Comparison of ENCODE assay signal across 2 cellular contexts in the genomic region with DNA sequence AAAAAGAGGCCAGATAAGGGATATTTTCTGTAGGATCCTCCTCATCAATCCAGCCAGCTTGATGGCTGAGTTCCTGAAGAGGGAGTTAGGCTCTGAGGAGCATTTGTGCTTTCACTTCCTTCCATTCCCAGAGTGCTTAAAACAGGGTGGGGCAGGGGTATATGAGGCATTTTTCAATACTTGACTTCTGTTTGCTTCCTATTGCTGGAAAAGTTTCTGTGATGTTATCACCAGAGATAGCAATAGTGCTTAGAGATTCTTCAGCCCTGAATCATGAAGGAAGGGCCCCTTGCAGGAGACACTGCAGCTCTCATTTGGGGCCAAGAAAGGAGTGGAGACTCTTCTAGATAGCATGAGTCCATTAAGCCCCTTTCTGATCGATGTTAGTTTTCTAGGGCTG.
TF ChIP-seq lines count a peak whose summit lies in the region.

No MANE protein-coding gene starts in this region.

TF ChIP-seq in SK-N-SH, 30 proteins besides CTCF, POLR2A, EP300 and RAD21 (continued from another document):
- TF ChIP-seq, protein P1, sequence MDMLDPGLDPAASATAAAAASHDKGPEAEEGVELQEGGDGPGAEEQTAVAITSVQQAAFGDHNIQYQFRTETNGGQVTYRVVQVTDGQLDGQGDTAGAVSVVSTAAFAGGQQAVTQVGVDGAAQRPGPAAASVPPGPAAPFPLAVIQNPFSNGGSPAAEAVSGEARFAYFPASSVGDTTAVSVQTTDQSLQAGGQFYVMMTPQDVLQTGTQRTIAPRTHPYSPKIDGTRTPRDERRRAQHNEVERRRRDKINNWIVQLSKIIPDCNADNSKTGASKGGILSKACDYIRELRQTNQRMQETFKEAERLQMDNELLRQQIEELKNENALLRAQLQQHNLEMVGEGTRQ (IDR thresholded peaks at IDR 0.05; ENCODE audit: borderline replicate concordance, low read depth, low read length): no peak
- TF ChIP-seq NFIC (IDR thresholded peaks at IDR 0.05; ENCODE audit: borderline replicate concordance) (no peak), POLR2AphosphoS5 (IDR thresholded peaks at IDR 0.05; ENCODE audit: low read depth, low read length) (no peak), SMC3 (IDR thresholded peaks at IDR 0.05; ENCODE audit: low read depth, low read length) (no peak), TEAD4 (IDR thresholded peaks at IDR 0.05; ENCODE audit: borderline replicate concordance, insufficient read depth) (no peak), TAF1 (IDR thresholded peaks at IDR 0.05; ENCODE audit: borderline replicate concordance, low read depth, low read length) (no peak), SIN3A (IDR thresholded peaks at IDR 0.05; ENCODE audit: borderline replicate concordance, low read depth, low read length) (no peak)
- TF ChIP-seq, protein P2, sequence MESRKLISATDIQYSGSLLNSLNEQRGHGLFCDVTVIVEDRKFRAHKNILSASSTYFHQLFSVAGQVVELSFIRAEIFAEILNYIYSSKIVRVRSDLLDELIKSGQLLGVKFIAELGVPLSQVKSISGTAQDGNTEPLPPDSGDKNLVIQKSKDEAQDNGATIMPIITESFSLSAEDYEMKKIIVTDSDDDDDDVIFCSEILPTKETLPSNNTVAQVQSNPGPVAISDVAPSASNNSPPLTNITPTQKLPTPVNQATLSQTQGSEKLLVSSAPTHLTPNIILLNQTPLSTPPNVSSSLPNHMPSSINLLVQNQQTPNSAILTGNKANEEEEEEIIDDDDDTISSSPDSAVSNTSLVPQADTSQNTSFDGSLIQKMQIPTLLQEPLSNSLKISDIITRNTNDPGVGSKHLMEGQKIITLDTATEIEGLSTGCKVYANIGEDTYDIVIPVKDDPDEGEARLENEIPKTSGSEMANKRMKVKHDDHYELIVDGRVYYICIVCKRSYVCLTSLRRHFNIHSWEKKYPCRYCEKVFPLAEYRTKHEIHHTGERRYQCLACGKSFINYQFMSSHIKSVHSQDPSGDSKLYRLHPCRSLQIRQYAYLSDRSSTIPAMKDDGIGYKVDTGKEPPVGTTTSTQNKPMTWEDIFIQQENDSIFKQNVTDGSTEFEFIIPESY (IDR thresholded peaks at IDR 0.05; ENCODE audit: borderline replicate concordance, low read depth): no peak
- TF ChIP-seq, protein P3, sequence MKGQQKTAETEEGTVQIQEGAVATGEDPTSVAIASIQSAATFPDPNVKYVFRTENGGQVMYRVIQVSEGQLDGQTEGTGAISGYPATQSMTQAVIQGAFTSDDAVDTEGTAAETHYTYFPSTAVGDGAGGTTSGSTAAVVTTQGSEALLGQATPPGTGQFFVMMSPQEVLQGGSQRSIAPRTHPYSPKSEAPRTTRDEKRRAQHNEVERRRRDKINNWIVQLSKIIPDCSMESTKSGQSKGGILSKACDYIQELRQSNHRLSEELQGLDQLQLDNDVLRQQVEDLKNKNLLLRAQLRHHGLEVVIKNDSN (IDR thresholded peaks at IDR 0.05; ENCODE audit: borderline replicate concordance, low read depth): no peak
- TF ChIP-seq, protein P4, sequence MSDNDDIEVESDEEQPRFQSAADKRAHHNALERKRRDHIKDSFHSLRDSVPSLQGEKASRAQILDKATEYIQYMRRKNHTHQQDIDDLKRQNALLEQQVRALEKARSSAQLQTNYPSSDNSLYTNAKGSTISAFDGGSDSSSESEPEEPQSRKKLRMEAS (IDR thresholded peaks at IDR 0.05; ENCODE audit: low read depth): no peak

TF ChIP-seq in SK-N-SH treated with all-trans-retinoic acid at 6 μM for 48 hours, 23 proteins besides CTCF, POLR2A, EP300 and RAD21 (continued from another document):
- TF ChIP-seq PPARA (CRISPR knock-in tag; IDR thresholded peaks at IDR 0.05; ENCODE audit: borderline replicate concordance): no peak
- TF ChIP-seq ARNTL (CRISPR knock-in tag; IDR thresholded peaks at IDR 0.05; ENCODE audit: borderline replicate concordance, low read depth): no peak
- TF ChIP-seq ESRRG (CRISPR knock-in tag; IDR thresholded peaks at IDR 0.05): no peak
- TF ChIP-seq, protein P5, sequence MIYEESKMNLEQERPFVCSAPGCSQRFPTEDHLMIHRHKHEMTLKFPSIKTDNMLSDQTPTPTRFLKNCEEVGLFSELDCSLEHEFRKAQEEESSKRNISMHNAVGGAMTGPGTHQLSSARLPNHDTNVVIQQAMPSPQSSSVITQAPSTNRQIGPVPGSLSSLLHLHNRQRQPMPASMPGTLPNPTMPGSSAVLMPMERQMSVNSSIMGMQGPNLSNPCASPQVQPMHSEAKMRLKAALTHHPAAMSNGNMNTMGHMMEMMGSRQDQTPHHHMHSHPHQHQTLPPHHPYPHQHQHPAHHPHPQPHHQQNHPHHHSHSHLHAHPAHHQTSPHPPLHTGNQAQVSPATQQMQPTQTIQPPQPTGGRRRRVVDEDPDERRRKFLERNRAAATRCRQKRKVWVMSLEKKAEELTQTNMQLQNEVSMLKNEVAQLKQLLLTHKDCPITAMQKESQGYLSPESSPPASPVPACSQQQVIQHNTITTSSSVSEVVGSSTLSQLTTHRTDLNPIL (CRISPR knock-in tag; IDR thresholded peaks at IDR 0.05; ENCODE audit: low read depth): no peak
- TF ChIP-seq BACH2 (CRISPR knock-in tag; IDR thresholded peaks at IDR 0.05; ENCODE audit: borderline replicate concordance): no peak
